3 cellular contexts compared by ENCODE assay signal in genomic region chr17:50804749-50805475, GRCh38.
TF ChIP-seq lines count a peak whose summit lies in the region.

No MANE protein-coding gene starts in this region.

TF ChIP-seq in IMR-90, 13 proteins besides CTCF, POLR2A, EP300 and RAD21:
- TF ChIP-seq CEBPB (IDR thresholded peaks at IDR 0.05; ENCODE audit: low read depth, low read length): peak; percentile 17; the same call in 1 of the 2 replicates
TF ChIP-seq in IMR-90: peak in this region for 1; not testable (repeated sequence) for 12.

TF ChIP-seq in K562, 482 proteins besides CTCF, POLR2A, EP300 and RAD21:
- TF ChIP-seq KDM1A (IDR thresholded peaks at IDR 0.05) (peak; percentile 75 to 84; a peak in 3 of 4 replicates), CEBPB (tag; IDR thresholded peaks at IDR 0.05) (peak; percentile 66)
TF ChIP-seq in K562: peak in this region for 2; not testable (repeated sequence) for 480.

TF ChIP-seq in HepG2, 621 proteins besides CTCF, POLR2A, EP300 and RAD21:
- TF ChIP-seq CEBPG (CRISPR knock-in tag; IDR thresholded peaks at IDR 0.05) (0 out of 2 replicates have a peak, but pooled peaks have one; percentile 27), ZNF770 (CRISPR knock-in tag; IDR thresholded peaks at IDR 0.05) (peak; percentile 58; the same call in 1 of the 2 replicates), ZNF460 (CRISPR knock-in tag; IDR thresholded peaks at IDR 0.05; ENCODE audit: borderline replicate concordance) (peak; percentile 52; the same call in 1 of the 2 replicates), CEBPB (IDR thresholded peaks at IDR 0.05; ENCODE audit: borderline replicate concordance, low read depth, low read length) (peak; percentile 58; the same call in 1 of the 2 replicates), ZMYM3 (CRISPR knock-in tag; IDR thresholded peaks at IDR 0.05) (peak; percentile 12; the same call in 1 of the 2 replicates)
TF ChIP-seq in HepG2: peak in this region for 5; not testable (repeated sequence) for 616.
